8 cellular contexts compared by ENCODE assay signal in genomic region chr18:48949051-48949605, GRCh38. TPM values are rescaled to one million over a fixed set of nuclear protein-coding genes. Genes with fewer than 3 reads are reported as not detected.
DNase-seq lines count a peak whose midpoint lies in the region.

No MANE protein-coding gene starts in this region.

- DNase-seq in EL = peak; percentile 47
- peak; percentile 58 for DNase-seq in LoVo (ENCODE audit: low spot score)
- DNase-seq in activated T-helper 1 cell treated with anti-CD3 and anti-CD28 coated beads, Interleukin-12 subunit alpha, Interleukin-12 subunit beta, Interleukin-2, Interleukin-4 antibody, amounts not matched to agents 30 ng/mL and 10 ng/mL and 1 ng/mL, durations not matched to agents 14 hours and 24 hours and 36 hours (ENCODE audit: low spot score) = no peak
- peak; percentile 80 for DNase-seq in glomerular visceral epithelial cell (ENCODE audit: extremely low spot score)
- peak; percentile 75 for DNase-seq in retina
- DNase-seq in cerebellum (ENCODE audit: low spot score) = no peak
- DNase-seq in mucosa of gallbladder (ENCODE audit: low spot score) = no peak
- DNase-seq in 8988T = no peak

- H3K36me3 Mint-ChIP-seq in activated T-helper 1 cell treated with anti-CD3 and anti-CD28 coated beads, Interleukin-12 subunit alpha, Interleukin-12 subunit beta, Interleukin-2, Interleukin-4 antibody, amounts not matched to agents 30 ng/mL and 10 ng/mL and 1 ng/mL, durations not matched to agents 14 hours and 24 hours and 36 hours (ENCODE audit: low read depth) = peaks cover 51% of the 10 kb centered on the region

- peak overlapping the region; percentile 93 for H3K27ac Mint-ChIP-seq in activated T-helper 1 cell treated with anti-CD3 and anti-CD28 coated beads, Interleukin-12 subunit alpha, Interleukin-12 subunit beta, Interleukin-2, Interleukin-4 antibody, amounts not matched to agents 30 ng/mL and 10 ng/mL and 1 ng/mL, durations not matched to agents 14 hours and 24 hours and 36 hours

- H3K9me3 Mint-ChIP-seq in activated T-helper 1 cell treated with anti-CD3 and anti-CD28 coated beads, Interleukin-12 subunit alpha, Interleukin-12 subunit beta, Interleukin-2, Interleukin-4 antibody, amounts not matched to agents 30 ng/mL and 10 ng/mL and 1 ng/mL, durations not matched to agents 14 hours and 24 hours and 36 hours = no peaks in the 10 kb centered on the region

- H3K27me3 Mint-ChIP-seq in activated T-helper 1 cell treated with anti-CD3 and anti-CD28 coated beads, Interleukin-12 subunit alpha, Interleukin-12 subunit beta, Interleukin-2, Interleukin-4 antibody, amounts not matched to agents 30 ng/mL and 10 ng/mL and 1 ng/mL, durations not matched to agents 14 hours and 24 hours and 36 hours (ENCODE audit: insufficient read depth) = peaks cover 9% of the 10 kb centered on the region

- peaks cover 53% of the 10 kb centered on the region for H3K4me1 Mint-ChIP-seq in activated T-helper 1 cell treated with anti-CD3 and anti-CD28 coated beads, Interleukin-12 subunit alpha, Interleukin-12 subunit beta, Interleukin-2, Interleukin-4 antibody, amounts not matched to agents 30 ng/mL and 10 ng/mL and 1 ng/mL, durations not matched to agents 14 hours and 24 hours and 36 hours (ENCODE audit: low read depth)

- H3K4me3 Mint-ChIP-seq in activated T-helper 1 cell treated with anti-CD3 and anti-CD28 coated beads, Interleukin-12 subunit alpha, Interleukin-12 subunit beta, Interleukin-2, Interleukin-4 antibody, amounts not matched to agents 30 ng/mL and 10 ng/mL and 1 ng/mL, durations not matched to agents 14 hours and 24 hours and 36 hours = peak overlapping the region; percentile 99

- intact Hi-C loops in activated T-helper 1 cell treated with anti-CD3 and anti-CD28 coated beads, Interleukin-12 subunit alpha, Interleukin-12 subunit beta, Interleukin-2, Interleukin-4 antibody, amounts not matched to agents 30 ng/mL and 10 ng/mL and 1 ng/mL, durations not matched to agents 14 hours and 24 hours and 36 hours (cut with micrococcal nuclease) = loop anchor here (1.0 to 10.0 kb wide), 4 partner anchors 8 to 1336 kb away; partner anchors contain the start of genes ACAA2, CXXC1 and MBD1

RNA-seq across cellular contexts. Expression of gene SMAD7, which starts 1.6 kb away (rescaled TPM):
- 26.7 and 26.8 TPM in 2 replicates for total RNA-seq in activated T-helper 1 cell treated with anti-CD3 and anti-CD28 coated beads, Interleukin-12 subunit alpha, Interleukin-12 subunit beta, Interleukin-2, Interleukin-4 antibody, amounts not matched to agents 30 ng/mL and 10 ng/mL and 1 ng/mL, durations not matched to agents 14 hours and 24 hours and 36 hours
- 14.9 TPM for total RNA-seq in cerebellum
- 20.0 TPM for total RNA-seq in mucosa of gallbladder

Comparison
In these comparisons a context has a peak if more than half of its experiments do, and no peak if none do; other contexts are left out.
1. DNase-seq: peak in EL (single experiment), LoVo (single experiment), glomerular visceral epithelial cell (single experiment) and retina (single experiment); none in activated T-helper 1 cell treated with anti-CD3 and anti-CD28 coated beads, Interleukin-12 subunit alpha, Interleukin-12 subunit beta, Interleukin-2, Interleukin-4 antibody, amounts not matched to agents 30 ng/mL and 10 ng/mL and 1 ng/mL, durations not matched to agents 14 hours and 24 hours and 36 hours (single experiment), cerebellum (single experiment), mucosa of gallbladder (single experiment) and 8988T (single experiment).